Comparison of ENCODE assay signal across 1 cellular context in genomic region chr5:132296412-132297001, GRCh38.
A peak's percentile ranks its signal among the peaks of the same experiment; 100 is the strongest.
TF ChIP-seq lines count a peak whose summit lies in the region.

No MANE protein-coding gene starts in this region.

TF ChIP-seq in K562, 482 proteins besides CTCF, POLR2A, EP300 and RAD21 (continued from another document):
- TF ChIP-seq, protein P1, sequence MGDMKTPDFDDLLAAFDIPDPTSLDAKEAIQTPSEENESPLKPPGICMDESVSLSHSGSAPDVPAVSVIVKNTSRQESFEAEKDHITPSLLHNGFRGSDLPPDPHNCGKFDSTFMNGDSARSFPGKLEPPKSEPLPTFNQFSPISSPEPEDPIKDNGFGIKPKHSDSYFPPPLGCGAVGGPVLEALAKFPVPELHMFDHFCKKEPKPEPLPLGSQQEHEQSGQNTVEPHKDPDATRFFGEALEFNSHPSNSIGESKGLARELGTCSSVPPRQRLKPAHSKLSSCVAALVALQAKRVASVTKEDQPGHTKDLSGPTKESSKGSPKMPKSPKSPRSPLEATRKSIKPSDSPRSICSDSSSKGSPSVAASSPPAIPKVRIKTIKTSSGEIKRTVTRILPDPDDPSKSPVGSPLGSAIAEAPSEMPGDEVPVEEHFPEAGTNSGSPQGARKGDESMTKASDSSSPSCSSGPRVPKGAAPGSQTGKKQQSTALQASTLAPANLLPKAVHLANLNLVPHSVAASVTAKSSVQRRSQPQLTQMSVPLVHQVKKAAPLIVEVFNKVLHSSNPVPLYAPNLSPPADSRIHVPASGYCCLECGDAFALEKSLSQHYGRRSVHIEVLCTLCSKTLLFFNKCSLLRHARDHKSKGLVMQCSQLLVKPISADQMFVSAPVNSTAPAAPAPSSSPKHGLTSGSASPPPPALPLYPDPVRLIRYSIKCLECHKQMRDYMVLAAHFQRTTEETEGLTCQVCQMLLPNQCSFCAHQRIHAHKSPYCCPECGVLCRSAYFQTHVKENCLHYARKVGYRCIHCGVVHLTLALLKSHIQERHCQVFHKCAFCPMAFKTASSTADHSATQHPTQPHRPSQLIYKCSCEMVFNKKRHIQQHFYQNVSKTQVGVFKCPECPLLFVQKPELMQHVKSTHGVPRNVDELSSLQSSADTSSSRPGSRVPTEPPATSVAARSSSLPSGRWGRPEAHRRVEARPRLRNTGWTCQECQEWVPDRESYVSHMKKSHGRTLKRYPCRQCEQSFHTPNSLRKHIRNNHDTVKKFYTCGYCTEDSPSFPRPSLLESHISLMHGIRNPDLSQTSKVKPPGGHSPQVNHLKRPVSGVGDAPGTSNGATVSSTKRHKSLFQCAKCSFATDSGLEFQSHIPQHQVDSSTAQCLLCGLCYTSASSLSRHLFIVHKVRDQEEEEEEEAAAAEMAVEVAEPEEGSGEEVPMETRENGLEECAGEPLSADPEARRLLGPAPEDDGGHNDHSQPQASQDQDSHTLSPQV (IDR thresholded peaks at IDR 0.05), result peak; percentile 45; the same call in 1 of the 2 replicates
- TF ChIP-seq RBFOX2 (IDR thresholded peaks at IDR 0.05; ENCODE audit: low read depth, low read length), result peak; percentile 44
